Comparison of ENCODE assay signal across 17 cellular contexts in genomic region chr10:42980553-42981357, GRCh38.
DNase-seq lines count a peak whose midpoint lies in the region; ATAC-seq and TF ChIP-seq lines count a peak whose summit lies in the region.
"Had no signal": no experiment of that assay in that cellular context is flagged by ENCODE, and none has a peak within 500 bp of the region (broad histone marks: within the 10 kb centered on the region; RNA-seq: fewer than 3 reads in every experiment).

No MANE protein-coding gene starts in this region.

- H3K14ac ChIP-seq in neuronal stem cell (ENCODE audit: low read length): no peak overlapping the region

- peak overlapping the region; percentile 24 for H2BK15ac ChIP-seq in neuronal stem cell (ENCODE audit: low read length)

- no peak for TF ChIP-seq POLR2A in vagina (IDR thresholded peaks at IDR 0.05)

- H3K27ac ChIP-seq in right cardiac atrium (ENCODE audit: low read length) (no peak overlapping the region), neuronal stem cell (replicated peaks; ENCODE audit: low read length) (no peak overlapping the region), vagina (no peak overlapping the region)
- H3K27ac ChIP-seq: thyroid gland had no signal

- H3K27me3 ChIP-seq in right cardiac atrium (ENCODE audit: control insufficient read depth, insufficient read depth) (no peaks in the 10 kb centered on the region), neuronal stem cell (ENCODE audit: control insufficient read depth in 3 of 3, insufficient read depth in 3 of 3, low read depth in 1 of 3, low read length in 3 of 3) (no peaks in the 10 kb centered on the region), vagina (no peaks in the 10 kb centered on the region)
- H3K27me3 ChIP-seq: thyroid gland had no signal

- H2BK120ac ChIP-seq in neuronal stem cell (ENCODE audit: low read depth, low read length): no peak overlapping the region

- no peak for ATAC-seq in right cardiac atrium
- ATAC-seq: activated CD4-positive, CD25-positive, alpha-beta regulatory T cell treated with anti-CD3 and anti-CD28 coated beads, Interleukin-2, amount 50 U/mL, for 24 hours; effector memory CD8-positive, alpha-beta T cell; stimulated activated effector memory CD8-positive, alpha-beta T cell treated with anti-CD3 and anti-CD28 coated beads, Interleukin-12 subunit alpha, Interleukin-12 subunit beta, amount 100 ng/mL, for 72 hours had no signal

- no peak overlapping the region for H4K8ac ChIP-seq in neuronal stem cell (ENCODE audit: low read depth, low read length)

- H2BK12ac ChIP-seq in neuronal stem cell (ENCODE audit: low read length): no peak overlapping the region

- TF ChIP-seq CTCF in type B pancreatic cell (conservative IDR thresholded peaks at IDR 0.05): no peak
- no peak for TF ChIP-seq CTCF in vagina (IDR thresholded peaks at IDR 0.05)

- intact Hi-C loops in cardiac septum (cut with DNase I) (no loop called here), right cardiac atrium (cut with DNase I) (no loop called here), vagina (cut with DNase I) (no loop called here)

- H3K4me3 ChIP-seq in right cardiac atrium (ENCODE audit: low read length) (no peak overlapping the region), neuronal stem cell (ENCODE audit: low read length in 2 of 2) (no peak overlapping the region), vagina (no peak overlapping the region)
- H3K4me3 ChIP-seq: thyroid gland had no signal

- no peak overlapping the region for H3K4me3 Mint-ChIP-seq in type B pancreatic cell
- H3K4me3 Mint-ChIP-seq: activated naive CD4-positive, alpha-beta T cell treated with anti-CD3 and anti-CD28 coated beads, Interleukin-2, amount 50 U/mL, for 24 hours; CD4-positive, CD25-positive, alpha-beta regulatory T cell; effector memory CD8-positive, alpha-beta T cell; stimulated activated effector memory CD8-positive, alpha-beta T cell treated with anti-CD3 and anti-CD28 coated beads, Interleukin-12 subunit alpha, Interleukin-12 subunit beta, amount 100 ng/mL, for 72 hours had no signal

- peak overlapping the region; percentile 49 for H3K18ac ChIP-seq in neuronal stem cell (ENCODE audit: low read length)

- DNase-seq in cardiac septum (ENCODE audit: low spot score): peak; percentile 65
- no peak for DNase-seq in right cardiac atrium
- DNase-seq in ecto neural progenitor cell (ENCODE audit: low spot score): peak; percentile 32
- DNase-seq in neuronal stem cell (ENCODE audit: low spot score): no peak
- peak; percentile 66 for DNase-seq in type B pancreatic cell (ENCODE audit: extremely low spot score, unreplicated experiment)
- DNase-seq in GM19240 (ENCODE audit: insufficient read length, low spot score): no peak
- no peak for DNase-seq in vagina (ENCODE audit: extremely low spot score in 2 of 2)
- no peak for DNase-seq in NCI-H1417 treated with DMSO at 0.1 percent for 48 hours (lab: John Stamatoyannopoulos, UW)
- DNase-seq: CD4-positive, CD25-positive, alpha-beta regulatory T cell; DMS 273 treated with DMSO at 0.1 percent for 48 hours; effector memory CD8-positive, alpha-beta T cell; NCI-H510A; NK-92 treated with Interleukin-12 subunit alpha and Interleukin-12 subunit beta, amount 100 ng/mL, for 24 hours; thyroid gland had no signal

- H2AK5ac ChIP-seq in neuronal stem cell (ENCODE audit: low read depth, low read length): peak overlapping the region; percentile 16

- H3K36me3 ChIP-seq in neuronal stem cell (replicated peaks in 1 of 2; ENCODE audit: control insufficient read depth in 2 of 2, insufficient read depth in 2 of 2, low read length in 2 of 2): no peaks in the 10 kb centered on the region
- no peaks in the 10 kb centered on the region for H3K36me3 ChIP-seq in vagina
- H3K36me3 ChIP-seq: thyroid gland had no signal

- H3K27ac Mint-ChIP-seq in type B pancreatic cell: no peak overlapping the region
- H3K27ac Mint-ChIP-seq: activated naive CD4-positive, alpha-beta T cell treated with anti-CD3 and anti-CD28 coated beads, Interleukin-2, amount 50 U/mL, for 24 hours; CD4-positive, CD25-positive, alpha-beta regulatory T cell; effector memory CD8-positive, alpha-beta T cell; stimulated activated effector memory CD8-positive, alpha-beta T cell treated with anti-CD3 and anti-CD28 coated beads, Interleukin-12 subunit alpha, Interleukin-12 subunit beta, amount 100 ng/mL, for 72 hours had no signal

- H3K9me3 ChIP-seq in right cardiac atrium (ENCODE audit: control insufficient read depth, low read length): no peaks in the 10 kb centered on the region
- H3K9me3 ChIP-seq in neuronal stem cell (replicated peaks in 1 of 2; ENCODE audit: control insufficient read depth in 2 of 2, insufficient read depth in 1 of 2, low read depth in 1 of 2, low read length in 2 of 2): no peaks in the 10 kb centered on the region
- H3K9me3 ChIP-seq in vagina: no peaks in the 10 kb centered on the region
- H3K9me3 ChIP-seq: thyroid gland had no signal

- peaks cover 5% of the 10 kb centered on the region for H3K4me1 Mint-ChIP-seq in type B pancreatic cell (ENCODE audit: unreplicated experiment)
- H3K4me1 Mint-ChIP-seq: activated naive CD4-positive, alpha-beta T cell treated with anti-CD3 and anti-CD28 coated beads, Interleukin-2, amount 50 U/mL, for 24 hours; CD4-positive, CD25-positive, alpha-beta regulatory T cell; stimulated activated effector memory CD8-positive, alpha-beta T cell treated with anti-CD3 and anti-CD28 coated beads, Interleukin-12 subunit alpha, Interleukin-12 subunit beta, amount 100 ng/mL, for 72 hours had no signal

- H3K9ac ChIP-seq in neuronal stem cell (ENCODE audit: low read depth, low read length, poor library complexity): no peak overlapping the region

- H3K79me1 ChIP-seq in neuronal stem cell (ENCODE audit: low read depth, low read length): no peaks in the 10 kb centered on the region

- H3K9me3 Mint-ChIP-seq in type B pancreatic cell: no peaks in the 10 kb centered on the region
- H3K9me3 Mint-ChIP-seq: activated naive CD4-positive, alpha-beta T cell treated with anti-CD3 and anti-CD28 coated beads, Interleukin-2, amount 50 U/mL, for 24 hours; CD4-positive, CD25-positive, alpha-beta regulatory T cell; effector memory CD8-positive, alpha-beta T cell; stimulated activated effector memory CD8-positive, alpha-beta T cell treated with anti-CD3 and anti-CD28 coated beads, Interleukin-12 subunit alpha, Interleukin-12 subunit beta, amount 100 ng/mL, for 72 hours had no signal

- no peak overlapping the region for H3K4ac ChIP-seq in neuronal stem cell (ENCODE audit: low read length)

- 86% methylated on average over 15 of the region's 15 CpGs for WGBS in right cardiac atrium
- no CpG with 5 or more reads among the region's 15 CpGs for WGBS in neuronal stem cell (ENCODE audit: extremely low coverage in 2 of 2, insufficient read length in 2 of 2, insufficient replicate concordance in 1 of 2), 2 donors

- H3K23ac ChIP-seq in neuronal stem cell (ENCODE audit: low read depth, low read length, poor library complexity): peak overlapping the region; percentile 53

- H2AFZ ChIP-seq in neuronal stem cell (ENCODE audit: low read length): no peak overlapping the region

- H3K4me2 ChIP-seq in neuronal stem cell (ENCODE audit: insufficient read depth, low read length, poor library complexity, severe bottlenecking): no peak overlapping the region

- no peak overlapping the region for H2BK5ac ChIP-seq in neuronal stem cell (ENCODE audit: low read length)

- H3K4me1 ChIP-seq in right cardiac atrium (ENCODE audit: control insufficient read depth, insufficient read depth, low read length): no peaks in the 10 kb centered on the region
- H3K4me1 ChIP-seq in neuronal stem cell (ENCODE audit: control insufficient read depth in 2 of 2, insufficient read depth in 1 of 2, low read depth in 1 of 2, low read length in 2 of 2): peaks cover 0 to 3% of the 10 kb centered on the region in 2 donors
- H3K4me1 ChIP-seq in vagina: no peaks in the 10 kb centered on the region
- H3K4me1 ChIP-seq: thyroid gland had no signal

- H3K27me3 Mint-ChIP-seq in type B pancreatic cell: peaks cover 5% of the 10 kb centered on the region
- H3K27me3 Mint-ChIP-seq: activated naive CD4-positive, alpha-beta T cell treated with anti-CD3 and anti-CD28 coated beads, Interleukin-2, amount 50 U/mL, for 24 hours; CD4-positive, CD25-positive, alpha-beta regulatory T cell had no signal

- no peaks in the 10 kb centered on the region for H3K36me3 Mint-ChIP-seq in type B pancreatic cell
- H3K36me3 Mint-ChIP-seq: activated naive CD4-positive, alpha-beta T cell treated with anti-CD3 and anti-CD28 coated beads, Interleukin-2, amount 50 U/mL, for 24 hours; CD4-positive, CD25-positive, alpha-beta regulatory T cell; stimulated activated effector memory CD8-positive, alpha-beta T cell treated with anti-CD3 and anti-CD28 coated beads, Interleukin-12 subunit alpha, Interleukin-12 subunit beta, amount 100 ng/mL, for 72 hours had no signal

- no peak overlapping the region for H4K91ac ChIP-seq in neuronal stem cell (ENCODE audit: low read depth, low read length, poor library complexity)

Comparison
In these comparisons a context has a peak if more than half of its experiments do, and no peak if none do; other contexts are left out.
1. DNase-seq: peak in cardiac septum (single experiment), ecto neural progenitor cell (single experiment) and type B pancreatic cell (single experiment); none in right cardiac atrium (0 of 3), neuronal stem cell (single experiment), GM19240 (single experiment), vagina (0 of 2) and NCI-H1417 treated with DMSO at 0.1 percent for 48 hours (single experiment).